In genomic region chr10:70417568-70417967, GRCh38 we compare ENCODE assay signal across 22 cellular contexts. TPM values are rescaled to one million over a fixed set of nuclear protein-coding genes. Genes with fewer than 3 reads are reported as not detected.
DNase-seq lines count a peak whose midpoint lies in the region; ATAC-seq and TF ChIP-seq lines count a peak whose summit lies in the region.
"Had no signal": no experiment of that assay in that cellular context is flagged by ENCODE, and none has a peak within 500 bp of the region (broad histone marks: within the 10 kb centered on the region; RNA-seq: fewer than 3 reads in every experiment).

No MANE protein-coding gene starts in this region.

- no peak overlapping the region for H3K4me3 Mint-ChIP-seq in activated naive CD4-positive, alpha-beta T cell treated with anti-CD3 and anti-CD28 coated beads for 36 hours
- H3K4me3 Mint-ChIP-seq in T-cell = no peak overlapping the region
- H3K4me3 Mint-ChIP-seq: activated T-helper 1 cell treated with anti-CD3 and anti-CD28 coated beads, Interleukin-12 subunit alpha, Interleukin-12 subunit beta, Interleukin-2, Interleukin-4 antibody, amounts not matched to agents 30 ng/mL and 10 ng/mL and 1 ng/mL, durations not matched to agents 14 hours and 24 hours and 36 hours; stimulated activated naive B cell treated with anti-CD40 and anti-IgM and Interleukin-4, amounts not matched to agents 10 μg/mL and 1 μg/mL and 100 μg/mL, for 72 hours had no signal

- H3K9me3 ChIP-seq in fibroblast of lung (ENCODE audit: control insufficient read depth, insufficient read depth, low read depth, low read length) (no peaks in the 10 kb centered on the region), subcutaneous abdominal adipose tissue (ENCODE audit: control insufficient read depth in 5 of 5, low read length in 5 of 5) (no peaks in the 10 kb centered on the region)
- H3K9me3 ChIP-seq: mucosa of descending colon, vagina had no signal

- H3K9me3 Mint-ChIP-seq in activated naive CD4-positive, alpha-beta T cell treated with anti-CD3 and anti-CD28 coated beads for 36 hours = no peaks in the 10 kb centered on the region
- no peaks in the 10 kb centered on the region for H3K9me3 Mint-ChIP-seq in T-cell
- H3K9me3 Mint-ChIP-seq: activated T-helper 1 cell treated with anti-CD3 and anti-CD28 coated beads, Interleukin-12 subunit alpha, Interleukin-12 subunit beta, Interleukin-2, Interleukin-4 antibody, amounts not matched to agents 30 ng/mL and 10 ng/mL and 1 ng/mL, durations not matched to agents 14 hours and 24 hours and 36 hours had no signal

- no peak overlapping the region for H2AFZ ChIP-seq in fibroblast of lung (ENCODE audit: low read length)

- no peak for TF ChIP-seq CTCF in fibroblast of lung (conservative IDR thresholded peaks at IDR 0.05 in 1 of 2, IDR thresholded peaks at IDR 0.05 in 1 of 2; ENCODE audit: low read depth in 1 of 2, low read length in 2 of 2)

- ATAC-seq in T-cell (replicated peaks in 1 of 4) (no peak), HG02571 (IDR thresholded peaks at IDR 0.05; ENCODE audit: unreplicated experiment) (no peak)
- ATAC-seq: stimulated activated naive B cell treated with anti-CD40 and anti-IgM and Interleukin-4, amounts not matched to agents 10 μg/mL and 1 μg/mL and 100 μg/mL, for 72 hours had no signal

- H3K4me2 ChIP-seq in fibroblast of lung (ENCODE audit: extremely low read depth, insufficient read depth, low read length) = peak overlapping the region; percentile 30

- peaks cover 8% of the 10 kb centered on the region for H3K36me3 Mint-ChIP-seq in activated naive CD4-positive, alpha-beta T cell treated with anti-CD3 and anti-CD28 coated beads for 36 hours (ENCODE audit: low read depth)
- peaks cover 38% of the 10 kb centered on the region for H3K36me3 Mint-ChIP-seq in T-cell

- peaks cover 29% of the 10 kb centered on the region for H3K4me1 Mint-ChIP-seq in activated naive CD4-positive, alpha-beta T cell treated with anti-CD3 and anti-CD28 coated beads for 36 hours (ENCODE audit: low read depth)
- peaks cover 27 to 45% (median 40%) of the 10 kb centered on the region in 3 donors for H3K4me1 Mint-ChIP-seq in T-cell

- CTCF ChIA-PET in activated naive CD4-positive, alpha-beta T cell treated with anti-CD3 and anti-CD28 coated beads for 36 hours (lab: Charles Lee) = interaction anchor here (2.1 kb wide), 1 partner anchor 38 kb away, joined by 9 read pairs; no protein-coding TSS in a partner anchor
- CTCF ChIA-PET in T-cell (lab: Charles Lee) = no interaction called here

- POLR2A ChIA-PET in T-cell (lab: Charles Lee) = interaction anchor here in 1 of 2 donors (0.5 kb wide), 1 partner anchor 10 kb away, joined by 4 read pairs; no protein-coding TSS in a partner anchor

- H3K36me3 ChIP-seq in fibroblast of lung (ENCODE audit: control insufficient read depth, insufficient read depth, low read length) = peaks cover 7% of the 10 kb centered on the region
- peaks cover 21 to 38% (median 30%) of the 10 kb centered on the region in 5 donors for H3K36me3 ChIP-seq in subcutaneous abdominal adipose tissue (ENCODE audit: control insufficient read depth in 5 of 5, insufficient read depth in 5 of 5, low read length in 5 of 5)

- H4K20me1 ChIP-seq in fibroblast of lung (ENCODE audit: control insufficient read depth, extremely low read depth, insufficient read depth, low read length) = no peaks in the 10 kb centered on the region

- H3K27me3 ChIP-seq in fibroblast of lung (ENCODE audit: control insufficient read depth, insufficient read depth, low read length) = no peaks in the 10 kb centered on the region
- no peaks in the 10 kb centered on the region for H3K27me3 ChIP-seq in subcutaneous abdominal adipose tissue (ENCODE audit: control insufficient read depth in 5 of 5, insufficient read depth in 4 of 5, low read length in 5 of 5)
- H3K27me3 ChIP-seq: vagina had no signal

- H3K4me3 ChIP-seq in fibroblast of lung (replicated peaks in 1 of 4; ENCODE audit: control extremely low read depth in 1 of 4, insufficient read depth in 1 of 4, low read depth in 3 of 4, low read length in 4 of 4) (no peak overlapping the region), subcutaneous abdominal adipose tissue (ENCODE audit: low read depth in 1 of 5, low read length in 5 of 5) (no peak overlapping the region)
- H3K4me3 ChIP-seq: mucosa of descending colon, skin epidermis, vagina had no signal

- H3K9ac ChIP-seq in fibroblast of lung (ENCODE audit: insufficient read depth, low read length) (no peak overlapping the region), subcutaneous abdominal adipose tissue (ENCODE audit: low read length in 5 of 5) (no peak overlapping the region)

- H3K27ac Mint-ChIP-seq in activated naive CD4-positive, alpha-beta T cell treated with anti-CD3 and anti-CD28 coated beads for 36 hours = peak overlapping the region; percentile 23
- H3K27ac Mint-ChIP-seq in T-cell = peak overlapping the region; percentile 41 to 59
- H3K27ac Mint-ChIP-seq: stimulated activated naive B cell treated with anti-CD40 and anti-IgM and Interleukin-4, amounts not matched to agents 10 μg/mL and 1 μg/mL and 100 μg/mL, for 72 hours had no signal

- peaks cover 10% of the 10 kb centered on the region for H3K4me1 ChIP-seq in fibroblast of lung (ENCODE audit: control insufficient read depth, extremely low read depth, insufficient read depth, low read length)
- peaks cover 3 to 29% (median 22%) of the 10 kb centered on the region in 5 donors for H3K4me1 ChIP-seq in subcutaneous abdominal adipose tissue (ENCODE audit: control insufficient read depth in 5 of 5, insufficient read depth in 5 of 5, low read length in 5 of 5)

- intact Hi-C loops in activated naive CD4-positive, alpha-beta T cell treated with anti-CD3 and anti-CD28 coated beads for 36 hours (cut with micrococcal nuclease) = loop anchor here (1.0 kb wide), 1 partner anchor 12 kb away; no protein-coding TSS in a partner anchor

- no peaks in the 10 kb centered on the region for H3K27me3 Mint-ChIP-seq in activated naive CD4-positive, alpha-beta T cell treated with anti-CD3 and anti-CD28 coated beads for 36 hours (ENCODE audit: low read depth)
- no peaks in the 10 kb centered on the region for H3K27me3 Mint-ChIP-seq in T-cell
- H3K27me3 Mint-ChIP-seq: stimulated activated naive B cell treated with anti-CD40 and anti-IgM and Interleukin-4, amounts not matched to agents 10 μg/mL and 1 μg/mL and 100 μg/mL, for 72 hours had no signal

- H3K27ac ChIP-seq in fibroblast of lung (ENCODE audit: insufficient read depth, low read length) (peak overlapping the region; percentile 24), subcutaneous abdominal adipose tissue (ENCODE audit: low read depth, low read length) (peak overlapping the region; percentile 9)
- H3K27ac ChIP-seq: HL-60, skin epidermis, vagina had no signal

- H3K79me2 ChIP-seq in fibroblast of lung (ENCODE audit: control insufficient read depth, insufficient read depth, low read length) = peaks cover 32% of the 10 kb centered on the region

- no peak for DNase-seq in activated naive CD4-positive, alpha-beta T cell treated with anti-CD3 and anti-CD28 coated beads for 36 hours
- DNase-seq in activated naive CD4-positive, alpha-beta T cell treated with anti-CD3 and anti-CD28 coated beads, Interleukin-2, amount 50 U/mL, for 16 hours = no peak
- DNase-seq in T-cell (no peak), fibroblast of lung (ENCODE audit: low read depth in 2 of 2) (peak; percentile 25 to 26), NCI-H524 treated with DMSO at 0.1 percent for 48 hours (lab: John Stamatoyannopoulos, UW) (no peak), islet precursor cell (no peak)
- DNase-seq: activated CD4-positive, CD25-positive, alpha-beta regulatory T cell treated with anti-CD3 and anti-CD28 coated beads, Interleukin-2, amount 50 U/mL, for 72 hours; dermis blood vessel endothelial cell; GF-D8; hippocampal formation; Karpas-422; mucosa of descending colon; NCI-H1417 treated with DMSO at 0.1 percent for 48 hours; NCI-H2227 treated with DMSO at 0.1 percent for 48 hours; occipital lobe; stimulated activated naive B cell treated with anti-CD40 and anti-IgM and Interleukin-4, amounts not matched to agents 10 μg/mL and 1 μg/mL and 100 μg/mL, for 72 hours had no signal

RNA-seq across cellular contexts. Expression of gene EIF4EBP2, which starts 13.6 kb away (rescaled TPM):
- 10 to 100 TPM; 20.0 to 21.0 TPM for total RNA-seq in activated naive CD4-positive, alpha-beta T cell treated with anti-CD3 and anti-CD28 coated beads for 36 hours
- total RNA-seq in T-cell = 10 to 100 TPM; 39.9 to 47.7 (median 42.6) TPM
- 18.0 and 21.8 TPM in 2 replicates for total RNA-seq in fibroblast of lung
- polyA plus RNA-seq in fibroblast of lung = 41.5 and 44.9 TPM in 2 replicates
- polyA plus RNA-seq in fibroblast of lung (2012) = 25.9 and 30.3 TPM in 2 replicates
- polyA minus RNA-seq in fibroblast of lung (ENCODE audit: low replicate concordance) = 25.6 and 26.2 TPM in 2 replicates

RNA-seq across cellular contexts. Expression of gene NODAL, which starts 23.9 kb away (rescaled TPM):
- not detected for total RNA-seq in activated naive CD4-positive, alpha-beta T cell treated with anti-CD3 and anti-CD28 coated beads for 36 hours
- total RNA-seq in T-cell (not detected), fibroblast of lung (not detected in 2 replicates)
- not detected in 2 replicates for polyA plus RNA-seq in fibroblast of lung
- polyA plus RNA-seq in fibroblast of lung (2012) = not detected in 2 replicates
- not detected in 2 replicates for polyA minus RNA-seq in fibroblast of lung (ENCODE audit: low replicate concordance)
- total RNA-seq: activated T-helper 1 cell treated with anti-CD3 and anti-CD28 coated beads, Interleukin-12 subunit alpha, Interleukin-12 subunit beta, Interleukin-2, Interleukin-4 antibody, amounts not matched to agents 30 ng/mL and 10 ng/mL and 1 ng/mL, durations not matched to agents 14 hours and 24 hours and 36 hours; dermis blood vessel endothelial cell; mucosa of descending colon; vagina had no signal

RNA-seq across cellular contexts. Expression of gene LRRC20, which starts 35.1 kb away (rescaled TPM):
- total RNA-seq in activated naive CD4-positive, alpha-beta T cell treated with anti-CD3 and anti-CD28 coated beads for 36 hours = 10 to 100 TPM in 1 of 2 experiments, 1 to 10 TPM in 1; 8.6 to 10.7 TPM
- total RNA-seq in T-cell = 1 to 10 TPM; 2.5 to 3.9 (median 3.7) TPM
- 6.4 and 8.8 TPM in 2 replicates for total RNA-seq in fibroblast of lung
- polyA plus RNA-seq in fibroblast of lung = 8.4 and 13.2 TPM in 2 replicates
- polyA plus RNA-seq in fibroblast of lung (2012) = 7.5 and 12.4 TPM in 2 replicates
- polyA minus RNA-seq in fibroblast of lung (ENCODE audit: low replicate concordance) = 18.1 and 18.6 TPM in 2 replicates

Comparison
In these comparisons a context has a peak if more than half of its experiments do, and no peak if none do; other contexts are left out.
1. DNase-seq: peak in fibroblast of lung (2 of 2); none in activated naive CD4-positive, alpha-beta T cell treated with anti-CD3 and anti-CD28 coated beads for 36 hours (single experiment), activated naive CD4-positive, alpha-beta T cell treated with anti-CD3 and anti-CD28 coated beads, Interleukin-2, amount 50 U/mL, for 16 hours (single experiment), T-cell (0 of 34), NCI-H524 treated with DMSO at 0.1 percent for 48 hours (single experiment) and islet precursor cell (single experiment).